In the genomic region with DNA sequence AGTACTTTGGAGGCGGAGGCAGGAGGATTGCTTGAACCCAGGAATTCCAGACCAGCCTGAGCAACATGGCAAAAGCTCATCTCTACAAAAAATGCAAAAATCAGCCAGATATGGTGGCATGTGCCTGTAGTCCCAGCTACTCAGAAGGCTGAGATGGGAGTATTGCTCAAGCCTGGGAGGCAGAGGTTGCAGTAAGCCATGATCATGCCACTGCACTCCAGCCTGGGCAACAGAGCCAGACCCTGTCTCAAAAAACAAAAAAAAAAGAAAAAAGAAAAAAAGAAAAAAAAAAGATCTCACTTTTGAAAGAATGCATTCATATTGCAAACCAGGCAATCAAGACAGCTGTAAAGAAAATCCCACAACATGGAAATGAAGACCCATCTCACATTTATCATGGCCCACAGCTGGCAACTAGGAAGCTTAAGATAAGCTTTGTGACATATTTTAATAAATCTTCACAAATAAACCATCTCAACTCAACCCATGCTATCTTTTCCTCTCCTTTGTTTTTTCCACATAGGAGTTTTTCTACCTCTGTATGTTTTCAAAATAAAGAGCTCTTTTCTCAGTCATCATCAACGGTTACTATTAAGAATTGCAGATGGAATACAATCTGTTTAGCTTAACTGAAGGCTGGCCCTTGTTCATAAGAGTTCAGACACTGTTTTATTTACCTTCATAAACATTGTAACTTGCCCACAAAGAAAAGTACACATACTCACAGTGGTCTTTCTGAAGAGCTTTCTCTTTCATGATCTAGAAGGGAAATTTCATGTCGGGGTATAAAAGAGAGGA, we compare ENCODE assay signal across 1 cellular context.
TF ChIP-seq lines count a peak whose summit lies in the region.

No MANE protein-coding gene starts in this region.

TF ChIP-seq in HepG2, 621 proteins besides CTCF, POLR2A, EP300 and RAD21 (continued from another document and continues in another):
- TF ChIP-seq, protein P1, sequence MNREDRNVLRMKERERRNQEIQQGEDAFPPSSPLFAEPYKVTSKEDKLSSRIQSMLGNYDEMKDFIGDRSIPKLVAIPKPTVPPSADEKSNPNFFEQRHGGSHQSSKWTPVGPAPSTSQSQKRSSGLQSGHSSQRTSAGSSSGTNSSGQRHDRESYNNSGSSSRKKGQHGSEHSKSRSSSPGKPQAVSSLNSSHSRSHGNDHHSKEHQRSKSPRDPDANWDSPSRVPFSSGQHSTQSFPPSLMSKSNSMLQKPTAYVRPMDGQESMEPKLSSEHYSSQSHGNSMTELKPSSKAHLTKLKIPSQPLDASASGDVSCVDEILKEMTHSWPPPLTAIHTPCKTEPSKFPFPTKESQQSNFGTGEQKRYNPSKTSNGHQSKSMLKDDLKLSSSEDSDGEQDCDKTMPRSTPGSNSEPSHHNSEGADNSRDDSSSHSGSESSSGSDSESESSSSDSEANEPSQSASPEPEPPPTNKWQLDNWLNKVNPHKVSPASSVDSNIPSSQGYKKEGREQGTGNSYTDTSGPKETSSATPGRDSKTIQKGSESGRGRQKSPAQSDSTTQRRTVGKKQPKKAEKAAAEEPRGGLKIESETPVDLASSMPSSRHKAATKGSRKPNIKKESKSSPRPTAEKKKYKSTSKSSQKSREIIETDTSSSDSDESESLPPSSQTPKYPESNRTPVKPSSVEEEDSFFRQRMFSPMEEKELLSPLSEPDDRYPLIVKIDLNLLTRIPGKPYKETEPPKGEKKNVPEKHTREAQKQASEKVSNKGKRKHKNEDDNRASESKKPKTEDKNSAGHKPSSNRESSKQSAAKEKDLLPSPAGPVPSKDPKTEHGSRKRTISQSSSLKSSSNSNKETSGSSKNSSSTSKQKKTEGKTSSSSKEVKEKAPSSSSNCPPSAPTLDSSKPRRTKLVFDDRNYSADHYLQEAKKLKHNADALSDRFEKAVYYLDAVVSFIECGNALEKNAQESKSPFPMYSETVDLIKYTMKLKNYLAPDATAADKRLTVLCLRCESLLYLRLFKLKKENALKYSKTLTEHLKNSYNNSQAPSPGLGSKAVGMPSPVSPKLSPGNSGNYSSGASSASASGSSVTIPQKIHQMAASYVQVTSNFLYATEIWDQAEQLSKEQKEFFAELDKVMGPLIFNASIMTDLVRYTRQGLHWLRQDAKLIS (CRISPR knock-in tag; IDR thresholded peaks at IDR 0.05), result no peak
- TF ChIP-seq, protein P2, sequence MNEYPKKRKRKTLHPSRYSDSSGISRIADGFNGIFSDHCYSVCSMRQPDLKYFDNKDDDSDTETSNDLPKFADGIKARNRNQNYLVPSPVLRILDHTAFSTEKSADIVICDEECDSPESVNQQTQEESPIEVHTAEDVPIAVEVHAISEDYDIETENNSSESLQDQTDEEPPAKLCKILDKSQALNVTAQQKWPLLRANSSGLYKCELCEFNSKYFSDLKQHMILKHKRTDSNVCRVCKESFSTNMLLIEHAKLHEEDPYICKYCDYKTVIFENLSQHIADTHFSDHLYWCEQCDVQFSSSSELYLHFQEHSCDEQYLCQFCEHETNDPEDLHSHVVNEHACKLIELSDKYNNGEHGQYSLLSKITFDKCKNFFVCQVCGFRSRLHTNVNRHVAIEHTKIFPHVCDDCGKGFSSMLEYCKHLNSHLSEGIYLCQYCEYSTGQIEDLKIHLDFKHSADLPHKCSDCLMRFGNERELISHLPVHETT (CRISPR knock-in tag; conservative IDR thresholded peaks at IDR 0.05), result no peak
- TF ChIP-seq NFYC (CRISPR knock-in tag; IDR thresholded peaks at IDR 0.05), result no peak
- peak; percentile 14; the same call in 1 of the 2 replicates for TF ChIP-seq FOSL2 (CRISPR knock-in tag; IDR thresholded peaks at IDR 0.05)
- no peak for TF ChIP-seq HDAC6 (IDR thresholded peaks at IDR 0.05; ENCODE audit: low read depth, low read length)
- no peak for TF ChIP-seq HNRNPH1 (optimal IDR thresholded peaks at IDR 0.05; ENCODE audit: low read depth, low read length)
- TF ChIP-seq SIX4 (CRISPR knock-in tag; IDR thresholded peaks at IDR 0.05), result peak; percentile 44; the same call in 1 of the 2 replicates
- TF ChIP-seq EEA1 (CRISPR knock-in tag; IDR thresholded peaks at IDR 0.05; ENCODE audit: borderline replicate concordance), result no peak
- TF ChIP-seq SMAD3 (CRISPR knock-in tag; IDR thresholded peaks at IDR 0.05), result peak; percentile 82
- TF ChIP-seq ZNF567 (CRISPR knock-in tag; IDR thresholded peaks at IDR 0.05; ENCODE audit: borderline replicate concordance), result no peak
- TF ChIP-seq ZNF263 (CRISPR knock-in tag; IDR thresholded peaks at IDR 0.05), result no peak
- peak; percentile 98 for TF ChIP-seq NFIC (IDR thresholded peaks at IDR 0.05; ENCODE audit: low read length)
- TF ChIP-seq ZNF276 (CRISPR knock-in tag; IDR thresholded peaks at IDR 0.05; ENCODE audit: low read depth), result no peak
- TF ChIP-seq SRF (IDR thresholded peaks at IDR 0.05; ENCODE audit: low read depth, low read length), result no peak
- TF ChIP-seq PRPF4 (IDR thresholded peaks at IDR 0.05; ENCODE audit: low read depth, low read length, poor library complexity, severe bottlenecking), result no peak
- TF ChIP-seq, protein P3, sequence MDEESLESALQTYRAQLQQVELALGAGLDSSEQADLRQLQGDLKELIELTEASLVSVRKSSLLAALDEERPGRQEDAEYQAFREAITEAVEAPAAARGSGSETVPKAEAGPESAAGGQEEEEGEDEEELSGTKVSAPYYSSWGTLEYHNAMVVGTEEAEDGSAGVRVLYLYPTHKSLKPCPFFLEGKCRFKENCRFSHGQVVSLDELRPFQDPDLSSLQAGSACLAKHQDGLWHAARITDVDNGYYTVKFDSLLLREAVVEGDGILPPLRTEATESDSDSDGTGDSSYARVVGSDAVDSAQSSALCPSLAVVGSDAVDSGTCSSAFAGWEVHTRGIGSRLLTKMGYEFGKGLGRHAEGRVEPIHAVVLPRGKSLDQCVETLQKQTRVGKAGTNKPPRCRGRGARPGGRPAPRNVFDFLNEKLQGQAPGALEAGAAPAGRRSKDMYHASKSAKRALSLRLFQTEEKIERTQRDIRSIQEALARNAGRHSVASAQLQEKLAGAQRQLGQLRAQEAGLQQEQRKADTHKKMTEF (CRISPR knock-in tag; IDR thresholded peaks at IDR 0.05), result peak; percentile 51; the same call in 1 of the 2 replicates
- no peak for TF ChIP-seq ZFP36L2 (CRISPR knock-in tag; IDR thresholded peaks at IDR 0.05)
- peak; percentile 26; the same call in 1 of the 2 replicates for TF ChIP-seq IRF2 (CRISPR knock-in tag; IDR thresholded peaks at IDR 0.05)
- no peak for TF ChIP-seq ZNF34 (CRISPR knock-in tag; IDR thresholded peaks at IDR 0.05; ENCODE audit: borderline replicate concordance)
- no peak for TF ChIP-seq ZFP62 (CRISPR knock-in tag; IDR thresholded peaks at IDR 0.05)
- TF ChIP-seq, protein P4, sequence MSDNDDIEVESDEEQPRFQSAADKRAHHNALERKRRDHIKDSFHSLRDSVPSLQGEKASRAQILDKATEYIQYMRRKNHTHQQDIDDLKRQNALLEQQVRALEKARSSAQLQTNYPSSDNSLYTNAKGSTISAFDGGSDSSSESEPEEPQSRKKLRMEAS (IDR thresholded peaks at IDR 0.05), result no peak
- TF ChIP-seq, protein P5, sequence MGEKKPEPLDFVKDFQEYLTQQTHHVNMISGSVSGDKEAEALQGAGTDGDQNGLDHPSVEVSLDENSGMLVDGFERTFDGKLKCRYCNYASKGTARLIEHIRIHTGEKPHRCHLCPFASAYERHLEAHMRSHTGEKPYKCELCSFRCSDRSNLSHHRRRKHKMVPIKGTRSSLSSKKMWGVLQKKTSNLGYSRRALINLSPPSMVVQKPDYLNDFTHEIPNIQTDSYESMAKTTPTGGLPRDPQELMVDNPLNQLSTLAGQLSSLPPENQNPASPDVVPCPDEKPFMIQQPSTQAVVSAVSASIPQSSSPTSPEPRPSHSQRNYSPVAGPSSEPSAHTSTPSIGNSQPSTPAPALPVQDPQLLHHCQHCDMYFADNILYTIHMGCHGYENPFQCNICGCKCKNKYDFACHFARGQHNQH (CRISPR knock-in tag; IDR thresholded peaks at IDR 0.05), result no peak
- TF ChIP-seq, protein P6, sequence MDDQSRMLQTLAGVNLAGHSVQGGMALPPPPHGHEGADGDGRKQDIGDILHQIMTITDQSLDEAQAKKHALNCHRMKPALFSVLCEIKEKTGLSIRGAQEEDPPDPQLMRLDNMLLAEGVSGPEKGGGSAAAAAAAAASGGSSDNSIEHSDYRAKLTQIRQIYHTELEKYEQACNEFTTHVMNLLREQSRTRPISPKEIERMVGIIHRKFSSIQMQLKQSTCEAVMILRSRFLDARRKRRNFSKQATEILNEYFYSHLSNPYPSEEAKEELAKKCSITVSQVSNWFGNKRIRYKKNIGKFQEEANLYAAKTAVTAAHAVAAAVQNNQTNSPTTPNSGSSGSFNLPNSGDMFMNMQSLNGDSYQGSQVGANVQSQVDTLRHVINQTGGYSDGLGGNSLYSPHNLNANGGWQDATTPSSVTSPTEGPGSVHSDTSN (CRISPR knock-in tag; IDR thresholded peaks at IDR 0.05; ENCODE audit: borderline replicate concordance), result no peak
- no peak for TF ChIP-seq NCOA1 (CRISPR knock-in tag; IDR thresholded peaks at IDR 0.05)
- TF ChIP-seq CREM (IDR thresholded peaks at IDR 0.05), result peak; percentile 93
- TF ChIP-seq CREM (CRISPR knock-in tag; IDR thresholded peaks at IDR 0.05), result no peak
- no peak for TF ChIP-seq XBP1 (CRISPR knock-in tag; IDR thresholded peaks at IDR 0.05)
- no peak for TF ChIP-seq ZNF674 (CRISPR knock-in tag; IDR thresholded peaks at IDR 0.05; ENCODE audit: low read depth)
- no peak for TF ChIP-seq KAT8 (CRISPR knock-in tag; IDR thresholded peaks at IDR 0.05)
- peak; percentile 79; the same call in 1 of the 2 replicates for TF ChIP-seq ZNF609 (CRISPR knock-in tag; IDR thresholded peaks at IDR 0.05; ENCODE audit: borderline replicate concordance)
- no peak for TF ChIP-seq ZNF232 (CRISPR knock-in tag; IDR thresholded peaks at IDR 0.05; ENCODE audit: borderline replicate concordance)
- TF ChIP-seq DDIT3 (CRISPR knock-in tag; IDR thresholded peaks at IDR 0.05), result no peak
- TF ChIP-seq ZSCAN12 (CRISPR knock-in tag; IDR thresholded peaks at IDR 0.05), result no peak
- TF ChIP-seq ZNF180 (CRISPR knock-in tag; IDR thresholded peaks at IDR 0.05; ENCODE audit: borderline replicate concordance, low read depth), result no peak
